Comparison of ENCODE assay signal across 30 cellular contexts in genomic region chr6:149698175-149698574, GRCh38.
"Had no signal": no experiment of that assay in that cellular context is flagged by ENCODE, and none has a peak within 500 bp of the region (broad histone marks: within the 10 kb centered on the region; RNA-seq: fewer than 3 reads in every experiment).

No MANE protein-coding gene starts in this region.

- H3K4me3 ChIP-seq: left lung, lower lobe of right lung, pancreas, prostate gland, sigmoid colon, spleen, testis, thyroid gland, transverse colon, upper lobe of right lung had no signal

- H3K4me1 ChIP-seq: pancreas, prostate gland, thyroid gland had no signal

- H3K9me3 ChIP-seq: left lung, lower lobe of right lung, pancreas, prostate gland, sigmoid colon, spleen, testis, thyroid gland, transverse colon, upper lobe of right lung had no signal

- DNase-seq: hypothalamus; immature natural killer cell; kidney; left colon; left lung; lower lobe of right lung; mammary epithelial cell; mesenchymal stem cell; naive thymus-derived CD8-positive, alpha-beta T cell; nucleus accumbens; pancreas; retina; right cardiac atrium; sigmoid colon; small intestine; spleen; stimulated activated CD4-positive, alpha-beta T cell treated with anti-CD3 and anti-CD28 coated beads, Interleukin-4, amount 100 ng/mL, for 24 hours; stimulated activated CD8-positive, alpha-beta memory T cell treated with anti-CD3 and anti-CD28 coated beads, Interleukin-4, amount 100 ng/mL, for 48 hours; stimulated activated naive CD4-positive, alpha-beta T cell treated with Interleukin-2 at 50 U/mL for 16 hours; stimulated activated naive CD8-positive, alpha-beta T cell treated with anti-CD3 and anti-CD28 coated beads, Interleukin-15, amount 100 ng/mL, for 72 hours; testis; thyroid gland; transverse colon; upper lobe of right lung had no signal

- H3K36me3 ChIP-seq: prostate gland had no signal

- FAIRE-seq: islet of Langerhans, kidney, pancreas, small intestine, urothelium cell line had no signal

- H3K4me3 Mint-ChIP-seq: immature natural killer cell; naive thymus-derived CD8-positive, alpha-beta T cell; nephron; neural crest cell; stimulated activated memory B cell treated with anti-CD40 and anti-IgM and Interleukin-4, amounts not matched to agents 10 μg/mL and 1 μg/mL and 100 μg/mL, for 72 hours; stimulated activated naive CD8-positive, alpha-beta T cell treated with anti-CD3 and anti-CD28 coated beads, Interleukin-15, amount 100 ng/mL, for 72 hours had no signal

- H3K27me3 Mint-ChIP-seq: naive thymus-derived CD8-positive, alpha-beta T cell; stimulated activated memory B cell treated with anti-CD40 and anti-IgM and Interleukin-4, amounts not matched to agents 10 μg/mL and 1 μg/mL and 100 μg/mL, for 72 hours; stimulated activated naive CD8-positive, alpha-beta T cell treated with anti-CD3 and anti-CD28 coated beads, Interleukin-15, amount 100 ng/mL, for 72 hours had no signal

- H3K27ac Mint-ChIP-seq: immature natural killer cell; nephron; stimulated activated memory B cell treated with anti-CD40 and anti-IgM and Interleukin-4, amounts not matched to agents 10 μg/mL and 1 μg/mL and 100 μg/mL, for 72 hours had no signal

- H3K4me1 Mint-ChIP-seq: neural crest cell; stimulated activated memory B cell treated with anti-CD40 and anti-IgM and Interleukin-4, amounts not matched to agents 10 μg/mL and 1 μg/mL and 100 μg/mL, for 72 hours had no signal

- H3K27me3 ChIP-seq: left lung, pancreas, sigmoid colon, spleen, testis, thyroid gland, transverse colon, upper lobe of right lung had no signal

- H3K27ac ChIP-seq: left lung, lower lobe of right lung, pancreas, prostate gland, sigmoid colon, spleen, testis, thyroid gland, transverse colon, upper lobe of right lung had no signal

- ATAC-seq: left colon; left lung; lower lobe of right lung; naive thymus-derived CD8-positive, alpha-beta T cell; pancreas; right cardiac atrium; stimulated activated memory B cell treated with anti-CD40 and anti-IgM and Interleukin-4, amounts not matched to agents 10 μg/mL and 1 μg/mL and 100 μg/mL, for 72 hours; stimulated activated naive CD8-positive, alpha-beta T cell treated with anti-CD3 and anti-CD28 coated beads, Interleukin-15, amount 100 ng/mL, for 72 hours; upper lobe of right lung had no signal
